In the genomic region with DNA sequence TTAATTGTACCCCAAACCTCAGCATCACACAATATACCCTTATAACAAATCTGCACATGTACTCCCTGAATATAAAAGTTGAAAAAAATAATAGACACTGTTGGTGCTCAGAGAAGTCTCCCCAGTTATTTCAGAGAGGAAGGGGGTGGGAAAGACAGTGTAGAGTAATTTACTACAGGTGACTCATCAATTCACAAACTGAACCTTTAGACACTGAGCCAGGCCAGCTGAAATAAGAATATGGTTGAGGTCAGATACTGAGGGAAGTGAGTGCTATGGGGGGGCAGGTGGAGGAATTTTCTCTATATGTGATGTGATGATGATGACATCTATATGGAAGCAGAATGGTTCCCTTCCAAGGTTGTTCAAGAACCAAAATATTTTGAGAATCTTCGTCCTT, we compare ENCODE assay signal across 1 cellular context.
TF ChIP-seq lines count a peak whose summit lies in the region.

No MANE protein-coding gene starts in this region.

TF ChIP-seq in HepG2, 621 proteins besides CTCF, POLR2A, EP300 and RAD21:
- TF ChIP-seq ZNF224 (CRISPR knock-in tag; IDR thresholded peaks at IDR 0.05) (no peak), NFKB2 (CRISPR knock-in tag; IDR thresholded peaks at IDR 0.05; ENCODE audit: borderline replicate concordance) (no peak), SP1 (IDR thresholded peaks at IDR 0.05) (no peak), SP1 (CRISPR knock-in tag; IDR thresholded peaks at IDR 0.05) (no peak), NFE2L2 (IDR thresholded peaks at IDR 0.05; ENCODE audit: low read length) (peak; percentile 32; the same call in 1 of the 2 replicates), NFATC3 (CRISPR knock-in tag; IDR thresholded peaks at IDR 0.05) (no peak), ZFP36 (IDR thresholded peaks at IDR 0.05; ENCODE audit: borderline replicate concordance, low read depth, low read length, partially characterized antibody) (no peak), FOSL2 (CRISPR knock-in tag; IDR thresholded peaks at IDR 0.05) (peak; percentile 75), ZBTB1 (CRISPR knock-in tag; IDR thresholded peaks at IDR 0.05; ENCODE audit: borderline replicate concordance) (no peak), ZNF747 (CRISPR knock-in tag; IDR thresholded peaks at IDR 0.05; ENCODE audit: borderline replicate concordance) (no peak), ZNF30 (CRISPR knock-in tag; IDR thresholded peaks at IDR 0.05) (no peak), CREB1 (IDR thresholded peaks at IDR 0.05) (0 out of 2 replicates have a peak, but pooled peaks have one; percentile 4), CREB1 (CRISPR knock-in tag; IDR thresholded peaks at IDR 0.05) (no peak), MTA1 (CRISPR knock-in tag; IDR thresholded peaks at IDR 0.05; ENCODE audit: borderline replicate concordance) (no peak)
- TF ChIP-seq, protein P1, sequence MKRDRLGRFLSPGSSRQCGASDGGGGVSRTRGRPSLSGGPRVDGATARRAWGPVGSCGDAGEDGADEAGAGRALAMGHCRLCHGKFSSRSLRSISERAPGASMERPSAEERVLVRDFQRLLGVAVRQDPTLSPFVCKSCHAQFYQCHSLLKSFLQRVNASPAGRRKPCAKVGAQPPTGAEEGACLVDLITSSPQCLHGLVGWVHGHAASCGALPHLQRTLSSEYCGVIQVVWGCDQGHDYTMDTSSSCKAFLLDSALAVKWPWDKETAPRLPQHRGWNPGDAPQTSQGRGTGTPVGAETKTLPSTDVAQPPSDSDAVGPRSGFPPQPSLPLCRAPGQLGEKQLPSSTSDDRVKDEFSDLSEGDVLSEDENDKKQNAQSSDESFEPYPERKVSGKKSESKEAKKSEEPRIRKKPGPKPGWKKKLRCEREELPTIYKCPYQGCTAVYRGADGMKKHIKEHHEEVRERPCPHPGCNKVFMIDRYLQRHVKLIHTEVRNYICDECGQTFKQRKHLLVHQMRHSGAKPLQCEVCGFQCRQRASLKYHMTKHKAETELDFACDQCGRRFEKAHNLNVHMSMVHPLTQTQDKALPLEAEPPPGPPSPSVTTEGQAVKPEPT (CRISPR knock-in tag; IDR thresholded peaks at IDR 0.05; ENCODE audit: low read depth) = no peak
- TF ChIP-seq, protein P2, sequence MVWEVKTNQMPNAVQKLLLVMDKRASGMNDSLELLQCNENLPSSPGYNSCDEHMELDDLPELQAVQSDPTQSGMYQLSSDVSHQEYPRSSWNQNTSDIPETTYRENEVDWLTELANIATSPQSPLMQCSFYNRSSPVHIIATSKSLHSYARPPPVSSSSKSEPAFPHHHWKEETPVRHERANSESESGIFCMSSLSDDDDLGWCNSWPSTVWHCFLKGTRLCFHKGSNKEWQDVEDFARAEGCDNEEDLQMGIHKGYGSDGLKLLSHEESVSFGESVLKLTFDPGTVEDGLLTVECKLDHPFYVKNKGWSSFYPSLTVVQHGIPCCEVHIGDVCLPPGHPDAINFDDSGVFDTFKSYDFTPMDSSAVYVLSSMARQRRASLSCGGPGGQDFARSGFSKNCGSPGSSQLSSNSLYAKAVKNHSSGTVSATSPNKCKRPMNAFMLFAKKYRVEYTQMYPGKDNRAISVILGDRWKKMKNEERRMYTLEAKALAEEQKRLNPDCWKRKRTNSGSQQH (CRISPR knock-in tag; IDR thresholded peaks at IDR 0.05; ENCODE audit: low read depth) = no peak
- TF ChIP-seq, protein P3, sequence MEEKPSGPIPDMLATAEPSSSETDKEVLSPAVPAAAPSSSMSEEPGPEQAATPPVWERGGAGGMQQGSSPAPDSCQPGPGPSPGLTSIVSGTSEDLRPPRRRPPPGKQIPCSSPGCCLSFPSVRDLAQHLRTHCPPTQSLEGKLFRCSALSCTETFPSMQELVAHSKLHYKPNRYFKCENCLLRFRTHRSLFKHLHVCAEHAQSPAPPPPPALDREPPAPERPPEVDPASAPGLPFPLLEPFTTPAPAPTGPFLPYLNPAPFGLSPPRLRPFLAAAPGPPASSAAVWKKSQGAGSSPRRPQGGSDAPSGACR (CRISPR knock-in tag; IDR thresholded peaks at IDR 0.05) = no peak
- TF ChIP-seq, protein P4, sequence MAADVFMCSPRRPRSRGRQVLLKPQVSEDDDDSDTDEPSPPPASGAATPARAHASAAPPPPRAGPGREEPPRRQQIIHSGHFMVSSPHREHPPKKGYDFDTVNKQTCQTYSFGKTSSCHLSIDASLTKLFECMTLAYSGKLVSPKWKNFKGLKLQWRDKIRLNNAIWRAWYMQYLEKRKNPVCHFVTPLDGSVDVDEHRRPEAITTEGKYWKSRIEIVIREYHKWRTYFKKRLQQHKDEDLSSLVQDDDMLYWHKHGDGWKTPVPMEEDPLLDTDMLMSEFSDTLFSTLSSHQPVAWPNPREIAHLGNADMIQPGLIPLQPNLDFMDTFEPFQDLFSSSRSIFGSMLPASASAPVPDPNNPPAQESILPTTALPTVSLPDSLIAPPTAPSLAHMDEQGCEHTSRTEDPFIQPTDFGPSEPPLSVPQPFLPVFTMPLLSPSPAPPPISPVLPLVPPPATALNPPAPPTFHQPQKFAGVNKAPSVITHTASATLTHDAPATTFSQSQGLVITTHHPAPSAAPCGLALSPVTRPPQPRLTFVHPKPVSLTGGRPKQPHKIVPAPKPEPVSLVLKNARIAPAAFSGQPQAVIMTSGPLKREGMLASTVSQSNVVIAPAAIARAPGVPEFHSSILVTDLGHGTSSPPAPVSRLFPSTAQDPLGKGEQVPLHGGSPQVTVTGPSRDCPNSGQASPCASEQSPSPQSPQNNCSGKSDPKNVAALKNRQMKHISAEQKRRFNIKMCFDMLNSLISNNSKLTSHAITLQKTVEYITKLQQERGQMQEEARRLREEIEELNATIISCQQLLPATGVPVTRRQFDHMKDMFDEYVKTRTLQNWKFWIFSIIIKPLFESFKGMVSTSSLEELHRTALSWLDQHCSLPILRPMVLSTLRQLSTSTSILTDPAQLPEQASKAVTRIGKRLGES (CRISPR knock-in tag; IDR thresholded peaks at IDR 0.05; ENCODE audit: borderline replicate concordance) = no peak
TF ChIP-seq in HepG2: peak in this region for 3.
